Comparison of ENCODE assay signal across 8 cellular contexts in genomic region chr3:101573449-101574387, GRCh38.
A peak's percentile ranks its signal among the peaks of the same experiment; 100 is the strongest.
DNase-seq lines count a peak whose midpoint lies in the region; ATAC-seq and TF ChIP-seq lines count a peak whose summit lies in the region.

Gene PCNP, plus strand, starts transcription at chr3:101574180. Its CDS starts 36 bp downstream, at chr3:101574216.

- POLR2A ChIA-PET in AG04449 (lab: Yijun Ruan, JAX): interaction anchor here (0.6 to 2.2 kb wide), 6 partner anchors 9 to 1084 kb away, joined by 3 to 12 read pairs (median 4); partner anchors contain the start of genes RPL24, TRMT10C and ZBTB11

- ATAC-seq in GM18870 (IDR thresholded peaks at IDR 0.05; ENCODE audit: unreplicated experiment) (peak; percentile 91), HG03139 (IDR thresholded peaks at IDR 0.05; ENCODE audit: unreplicated experiment) (peak; percentile 88)

- H3K4me3 ChIP-seq in AG04449 (ENCODE audit: low read depth, low read length) (peak within 1 kb of the TSS; percentile 87), WI38 (ENCODE audit: low read depth, low read length) (peak within 1 kb of the TSS; percentile 77), cardiac fibroblast (replicated peaks in 1 of 2; ENCODE audit: low read depth in 2 of 2, low read length in 2 of 2) (peak within 1 kb of the TSS; percentile 95 to 99)

- CTCF ChIA-PET in AG04449 (lab: Yijun Ruan, JAX): interaction anchor here (0.6 to 3.8 kb wide), 25 partner anchors 10 to 347 kb away, joined by 3 to 41 read pairs (median 3); partner anchors contain the start of genes TRMT10C and ZBTB11

- peak; percentile 59 for TF ChIP-seq CTCF in AG04449 (IDR thresholded peaks at IDR 0.05; ENCODE audit: insufficient read depth, low read length, missing control alignments)
- TF ChIP-seq CTCF in WI38 (IDR thresholded peaks at IDR 0.05; ENCODE audit: low read depth, low read length): peak; percentile 75
- peak; percentile 82 for TF ChIP-seq CTCF in cardiac fibroblast (IDR thresholded peaks at IDR 0.05; ENCODE audit: low read depth, low read length)

- peak; percentile 94 for DNase-seq in AG04449 (ENCODE audit: low read depth, low spot score)
- peak; percentile 98 for DNase-seq in NCI-H2227 (lab: John Stamatoyannopoulos, UW; ENCODE audit: unreplicated experiment)
- DNase-seq in cardiac fibroblast (ENCODE audit: low read depth in 2 of 2): peak; percentile 99 to 100
- peak; percentile 93 for DNase-seq in iPS-NIHi7 (ENCODE audit: extremely low spot score)
- peak; percentile 98 for DNase-seq in smooth muscle cell of the brain vasculature (ENCODE audit: low read depth, low spot score)

Comparison
In these comparisons a context has a peak if more than half of its experiments do, and no peak if none do; other contexts are left out.
1. Peak in every context shown above with its lines: DNase-seq, ATAC-seq and H3K4me3 ChIP-seq.